Comparison of ENCODE assay signal across 19 cellular contexts in the genomic region with DNA sequence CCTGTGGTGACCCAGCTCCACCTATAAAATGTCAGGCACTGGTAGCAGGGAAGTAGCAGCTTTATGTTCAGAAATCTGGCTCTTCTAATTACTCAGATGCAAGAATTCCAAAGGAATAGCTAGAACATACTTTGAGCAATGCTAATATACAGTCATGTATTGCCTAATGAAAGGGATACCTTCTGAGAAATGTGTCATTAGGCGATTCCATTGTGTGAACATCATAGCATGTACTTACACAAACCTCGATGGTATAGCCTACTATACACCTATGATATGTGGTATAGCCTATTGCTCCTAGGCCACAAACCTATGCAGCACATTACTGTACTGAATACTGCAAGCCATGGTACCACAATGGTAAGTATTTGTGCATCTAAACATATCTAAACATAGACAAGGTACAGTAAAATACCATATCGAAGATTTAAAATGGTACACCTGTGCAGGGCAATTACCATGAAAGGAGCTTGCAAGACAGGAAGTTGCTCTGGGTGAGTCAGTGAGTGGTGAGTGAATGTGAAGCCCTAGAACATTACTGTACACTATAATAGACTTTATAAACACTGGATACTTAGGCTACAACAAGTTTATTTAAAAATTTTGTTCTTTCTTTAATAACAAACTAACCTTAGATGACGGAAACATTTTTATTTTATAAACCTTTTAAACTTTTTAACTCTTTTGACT. TPM values are rescaled to one million over a fixed set of nuclear protein-coding genes. Genes with fewer than 3 reads are reported as not detected.
DNase-seq lines count a peak whose midpoint lies in the region; ATAC-seq, FAIRE-seq and TF ChIP-seq lines count a peak whose summit lies in the region.
"Had no signal": no experiment of that assay in that cellular context is flagged by ENCODE, and none has a peak within 500 bp of the region (broad histone marks: within the 10 kb centered on the region; RNA-seq: fewer than 3 reads in every experiment).

No MANE protein-coding gene starts in this region.

- H3K56ac ChIP-seq in IMR-90 (ENCODE audit: extremely low read depth, insufficient read depth, low read length) = no peak overlapping the region

- H4K91ac ChIP-seq in IMR-90 (ENCODE audit: insufficient read depth, low read depth, low read length) = no peak overlapping the region

- H3K27me3 ChIP-seq in IMR-90 (ENCODE audit: control insufficient read depth, insufficient read depth, low read length) (no peaks in the 10 kb centered on the region), astrocyte (ENCODE audit: insufficient read depth, low read length) (no peaks in the 10 kb centered on the region)
- H3K27me3 ChIP-seq: SJSA1 had no signal

- no peak overlapping the region for H3K23ac ChIP-seq in IMR-90 (ENCODE audit: low read depth, low read length)

- in situ Hi-C loops in IMR-90 (cut with MboI; ENCODE audit: low sequenced_read_pairs) = no loop called here

- peak overlapping the region; percentile 35; the same call in 1 of the 2 replicates for H2AK5ac ChIP-seq in IMR-90 (ENCODE audit: low read depth, low read length)

- peak overlapping the region in 1 of 2 experiments; percentile 73; a peak in 2 of 4 replicates for H4K8ac ChIP-seq in IMR-90 (ENCODE audit: low read depth in 2 of 2, low read length in 2 of 2)

- peak overlapping the region; percentile 47; the same call in 1 of the 3 replicates for H2BK15ac ChIP-seq in IMR-90 (ENCODE audit: low read depth, low read length)

- H3K4me1 ChIP-seq in IMR-90 (ENCODE audit: control insufficient read depth, insufficient read depth, low read length) (peaks cover 3% of the 10 kb centered on the region; the same call in 1 of the 2 replicates), astrocyte (ENCODE audit: insufficient read depth, low read length) (no peaks in the 10 kb centered on the region)

- peak; percentile 76 for DNase-seq in IMR-90
- peak; percentile 20 for DNase-seq in astrocyte (ENCODE audit: low read depth)
- peak; percentile 43 to 61 for DNase-seq in foreskin fibroblast
- no peak for DNase-seq in nucleus accumbens (lab: John Stamatoyannopoulos, UW)
- no peak for DNase-seq in NCI-H2196 (lab: John Stamatoyannopoulos, UW; ENCODE audit: unreplicated experiment)
- DNase-seq in NCI-H1092 treated with DMSO at 0.1 percent for 48 hours (lab: John Stamatoyannopoulos, UW) = no peak
- DNase-seq: activated T-cell treated with anti-CD3 and anti-CD28 coated beads, Interleukin-2, amount 50 U/mL, for 48 hours; naive thymus-derived CD4-positive, alpha-beta T cell; NCI-H1930; posterior cingulate gyrus; small intestine; T-helper 2 cell had no signal

- H3K9me3 ChIP-seq in IMR-90 (ENCODE audit: control insufficient read depth, insufficient read depth, low read length) = peaks cover 3% of the 10 kb centered on the region; the same call in 1 of the 2 replicates
- no peaks in the 10 kb centered on the region for H3K9me3 ChIP-seq in astrocyte (ENCODE audit: insufficient read depth, low read depth, low read length)

- H2AK9ac ChIP-seq in IMR-90 (replicated peaks; ENCODE audit: low read depth, low read length, poor library complexity) = no peak overlapping the region

- H2BK120ac ChIP-seq in IMR-90 (ENCODE audit: low read depth, low read length) = peak overlapping the region; percentile 56; the same call in 1 of the 2 replicates

- ATAC-seq in IMR-90 (ENCODE audit: low read depth) (peak; percentile 92), GM19328 (IDR thresholded peaks at IDR 0.05; ENCODE audit: unreplicated experiment) (no peak)
- ATAC-seq: naive thymus-derived CD4-positive, alpha-beta T cell; WTC11 had no signal

- no peaks in the 10 kb centered on the region for H3K27me3 Mint-ChIP-seq in astrocyte (ENCODE audit: low read depth, unreplicated experiment)

- H3K79me2 ChIP-seq in astrocyte (ENCODE audit: insufficient read depth, low read length) = no peaks in the 10 kb centered on the region

- no peak overlapping the region for H3K27ac ChIP-seq in IMR-90 (ENCODE audit: insufficient read depth, low read length)
- H3K27ac ChIP-seq in astrocyte (ENCODE audit: low read depth, low read length) = no peak overlapping the region
- H3K27ac ChIP-seq: SJSA1 had no signal

- peak overlapping the region; percentile 41 for H2AFZ ChIP-seq in IMR-90 (replicated peaks; ENCODE audit: low read length, poor library complexity)
- H2AFZ ChIP-seq in astrocyte (ENCODE audit: low read depth, low read length) = no peak overlapping the region

- no peak overlapping the region for H3K9ac ChIP-seq in IMR-90 (ENCODE audit: low read depth, low read length)
- H3K9ac ChIP-seq in astrocyte (ENCODE audit: low read length) = no peak overlapping the region

- H4K20me1 ChIP-seq in IMR-90 (ENCODE audit: insufficient read depth, low read length) = no peaks in the 10 kb centered on the region
- no peaks in the 10 kb centered on the region for H4K20me1 ChIP-seq in astrocyte (ENCODE audit: insufficient read depth, low read length)

- H3K4ac ChIP-seq in IMR-90 (ENCODE audit: low read depth, low read length) = peak overlapping the region; percentile 54

- no peak overlapping the region for H3K4me3 Mint-ChIP-seq in astrocyte (ENCODE audit: unreplicated experiment)
- H3K4me3 Mint-ChIP-seq: activated naive CD8-positive, alpha-beta T cell; memory B cell; naive thymus-derived CD4-positive, alpha-beta T cell; WTC11 had no signal

- no peak overlapping the region for H4K5ac ChIP-seq in IMR-90 (ENCODE audit: low read depth, low read length)

- no peaks in the 10 kb centered on the region for H3K79me1 ChIP-seq in IMR-90 (ENCODE audit: low read depth in 1 of 2, low read length in 2 of 2)

- dilution Hi-C loops in IMR-90 (cut with HindIII; ENCODE audit: low sequenced_read_pairs, unreplicated experiment) = no loop called here

- peak overlapping the region; percentile 64; the same call in 1 of the 2 replicates for H2BK20ac ChIP-seq in IMR-90 (ENCODE audit: low read depth, low read length)

- peak; percentile 29 for FAIRE-seq in A204.1 (lab: Jason Lieb, UNC)
- no peak for FAIRE-seq in astrocyte (lab: Jason Lieb, UNC)
- FAIRE-seq: islet of Langerhans, small intestine had no signal

- WGBS in IMR-90 (ENCODE audit: extremely low coverage in 2 of 2, insufficient read length in 1 of 2), 2 experiments = 100% methylated on average over 1 of the region's 4 CpGs; no CpG with 5 or more reads in 1 of the 2 experiments

- CTCF ChIA-PET in IMR-90 (lab: Yijun Ruan, JAX) = no interaction called here

- H2BK5ac ChIP-seq in IMR-90 (ENCODE audit: low read depth, low read length, poor library complexity, severe bottlenecking) = peak overlapping the region; percentile 96

- TF ChIP-seq RAD21 in IMR-90 (IDR thresholded peaks at IDR 0.05; ENCODE audit: low read length) = no peak

- no peaks in the 10 kb centered on the region for H3K36me3 ChIP-seq in IMR-90 (ENCODE audit: control insufficient read depth, insufficient read depth, low read length)
- no peaks in the 10 kb centered on the region for H3K36me3 ChIP-seq in astrocyte (ENCODE audit: insufficient read depth, low read length)
- H3K36me3 ChIP-seq: SJSA1 had no signal

- peak overlapping the region; percentile 55 for H3K14ac ChIP-seq in IMR-90 (replicated peaks; ENCODE audit: low read depth, low read length)

- BruUV-seq in IMR-90 (replicated peaks; lab: Mats Ljungman, UMichigan) = no TSS peak

- H3K4me1 Mint-ChIP-seq in astrocyte (ENCODE audit: low read depth, unreplicated experiment) = no peaks in the 10 kb centered on the region
- H3K4me1 Mint-ChIP-seq: memory B cell; naive thymus-derived CD4-positive, alpha-beta T cell had no signal

- peaks cover 4% of the 10 kb centered on the region for H3K9me3 Mint-ChIP-seq in astrocyte (ENCODE audit: unreplicated experiment)

- peak overlapping the region; percentile 79; the same call in 1 of the 2 replicates for H3K18ac ChIP-seq in IMR-90 (ENCODE audit: low read depth, low read length)

- no peaks in the 10 kb centered on the region for H3K36me3 Mint-ChIP-seq in astrocyte (ENCODE audit: low read depth, unreplicated experiment)
- H3K36me3 Mint-ChIP-seq: activated naive CD8-positive, alpha-beta T cell; memory B cell; naive thymus-derived CD4-positive, alpha-beta T cell had no signal

- H3K4me2 ChIP-seq in IMR-90 (ENCODE audit: low read depth, low read length) (peak overlapping the region; percentile 25; the same call in 1 of the 2 replicates), astrocyte (ENCODE audit: low read length) (no peak overlapping the region)

- intact Hi-C loops in IMR-90 (cut with micrococcal nuclease) = no loop called here

- H3K27ac Mint-ChIP-seq in astrocyte (ENCODE audit: unreplicated experiment) = no peak overlapping the region
- H3K27ac Mint-ChIP-seq: activated naive CD8-positive, alpha-beta T cell; memory B cell; naive thymus-derived CD4-positive, alpha-beta T cell; WTC11 had no signal

- H3K4me3 ChIP-seq in IMR-90 (ENCODE audit: insufficient read depth, low read depth, low read length) (no peak overlapping the region), astrocyte (ENCODE audit: insufficient read depth, low read depth, low read length) (no peak overlapping the region), foreskin fibroblast (ENCODE audit: low read depth in 1 of 2, low read length in 2 of 2) (no peak overlapping the region)
- H3K4me3 ChIP-seq: SJSA1 had no signal

- POLR2A ChIA-PET in IMR-90 (lab: Charles Lee; ENCODE audit: unreplicated experiment) = no interaction called here

- TF ChIP-seq CTCF in IMR-90 (conservative IDR thresholded peaks at IDR 0.05; ENCODE audit: low read depth, low read length) (no peak), astrocyte (IDR thresholded peaks at IDR 0.05; ENCODE audit: insufficient read depth, low read depth, low read length) (no peak), foreskin fibroblast (IDR thresholded peaks at IDR 0.05; ENCODE audit: low read depth, low read length) (no peak)

- TF ChIP-seq POLR2A in IMR-90 (IDR thresholded peaks at IDR 0.05; ENCODE audit: low read depth, low read length) = no peak

- peaks cover 7% of the 10 kb centered on the region; the same call in 1 of the 2 replicates for H3K9me1 ChIP-seq in IMR-90 (ENCODE audit: insufficient read depth, low read length)

TF ChIP-seq in IMR-90, 13 proteins besides CTCF, POLR2A, EP300 and RAD21 (continues in another document):
- TF ChIP-seq BHLHE40 (IDR thresholded peaks at IDR 0.05; ENCODE audit: low read depth, low read length) (no peak), CHD1 (IDR thresholded peaks at IDR 0.05; ENCODE audit: low read depth, low read length) (no peak), FOS (IDR thresholded peaks at IDR 0.05; ENCODE audit: low read depth, low read length) (no peak)
- TF ChIP-seq, protein P1, sequence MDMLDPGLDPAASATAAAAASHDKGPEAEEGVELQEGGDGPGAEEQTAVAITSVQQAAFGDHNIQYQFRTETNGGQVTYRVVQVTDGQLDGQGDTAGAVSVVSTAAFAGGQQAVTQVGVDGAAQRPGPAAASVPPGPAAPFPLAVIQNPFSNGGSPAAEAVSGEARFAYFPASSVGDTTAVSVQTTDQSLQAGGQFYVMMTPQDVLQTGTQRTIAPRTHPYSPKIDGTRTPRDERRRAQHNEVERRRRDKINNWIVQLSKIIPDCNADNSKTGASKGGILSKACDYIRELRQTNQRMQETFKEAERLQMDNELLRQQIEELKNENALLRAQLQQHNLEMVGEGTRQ (IDR thresholded peaks at IDR 0.05; ENCODE audit: low read depth, low read length) = no peak

RNA-seq across cellular contexts. Expression of a gene that starts 50.3 kb away (rescaled TPM):
- total RNA-seq in IMR-90 (2012; rRNA removed) (8.1 and 19.2 TPM in 2 replicates), astrocyte (8.2 and 8.6 TPM in 2 replicates)
- 5.2 and 6.9 TPM in 2 replicates for polyA plus RNA-seq in IMR-90 (2012; rRNA removed)
- 2.3 and 2.4 TPM in 2 replicates for polyA plus RNA-seq in IMR-90 (2012; cell fraction: cytosol; rRNA removed)
- 3.4 and 12.7 TPM in 2 replicates for polyA plus RNA-seq in IMR-90 (2012; cell fraction: nucleus; rRNA removed; ENCODE audit: low replicate concordance)

Comparison
In these comparisons a context has a peak if more than half of its experiments do, and no peak if none do; other contexts are left out.
1. DNase-seq: peak in IMR-90 (single experiment), astrocyte (single experiment) and foreskin fibroblast (2 of 2); none in nucleus accumbens (0 of 56), NCI-H2196 (single experiment) and NCI-H1092 treated with DMSO at 0.1 percent for 48 hours (single experiment).